1 cellular context compared by ENCODE assay signal in genomic region chr1:11838349-11839272, GRCh38.
A peak's percentile ranks its signal among the peaks of the same experiment; 100 is the strongest.
TF ChIP-seq lines count a peak whose summit lies in the region.

No MANE protein-coding gene starts in this region.

TF ChIP-seq in K562, 482 proteins besides CTCF, POLR2A, EP300 and RAD21 (continues in another document):
- TF ChIP-seq MTA3 (IDR thresholded peaks at IDR 0.05; ENCODE audit: borderline replicate concordance): no peak
- TF ChIP-seq NCOR1 (IDR thresholded peaks at IDR 0.05): 0 out of 2 replicates have a peak, but pooled peaks have one; percentile 19
- peak; percentile 58; the same call in 1 of the 2 replicates for TF ChIP-seq CTBP1 (IDR thresholded peaks at IDR 0.05; ENCODE audit: borderline replicate concordance)
- no peak for TF ChIP-seq FOS (IDR thresholded peaks at IDR 0.05; ENCODE audit: extremely low read depth, insufficient read length)
- no peak for TF ChIP-seq HCFC1 (IDR thresholded peaks at IDR 0.05; ENCODE audit: low read depth, low read length)
- TF ChIP-seq SMC3 (conservative IDR thresholded peaks at IDR 0.05; ENCODE audit: insufficient read depth, low read depth, low read length): peak; percentile 100
- TF ChIP-seq FOXA3 (CRISPR knock-in tag; conservative IDR thresholded peaks at IDR 0.05 in 1 of 2, IDR thresholded peaks at IDR 0.05 in 1 of 2): 0 out of 4 replicates have a peak, but pooled peaks of 1 of the 2 experiments have one; percentile 41
- TF ChIP-seq FOXJ2 (tag; IDR thresholded peaks at IDR 0.05): 0 out of 2 replicates have a peak, but pooled peaks have one; percentile 17
- no peak for TF ChIP-seq COPS2 (conservative IDR thresholded peaks at IDR 0.05)
- TF ChIP-seq BHLHE40 (IDR thresholded peaks at IDR 0.05; ENCODE audit: low read length): peak; percentile 36
- TF ChIP-seq HNRNPLL (IDR thresholded peaks at IDR 0.05; ENCODE audit: low read depth, low read length, poor library complexity, severe bottlenecking): no peak
- TF ChIP-seq ARID4B (CRISPR knock-in tag; IDR thresholded peaks at IDR 0.05): peak; percentile 55; the same call in 1 of the 2 replicates
- no peak for TF ChIP-seq MAFG (tag; conservative IDR thresholded peaks at IDR 0.05)
- peak; percentile 98 for TF ChIP-seq ARID2 (IDR thresholded peaks at IDR 0.05)
- no peak for TF ChIP-seq HDAC6 (IDR thresholded peaks at IDR 0.05; ENCODE audit: low read depth, low read length)
- no peak for TF ChIP-seq SMARCB1 (IDR thresholded peaks at IDR 0.05; ENCODE audit: insufficient read length, low read depth)
- 0 out of 4 replicates have a peak, but pooled peaks of 1 of the 2 experiments have one; percentile 59 for TF ChIP-seq UBTF (IDR thresholded peaks at IDR 0.05; ENCODE audit: borderline replicate concordance in 1 of 2, low read depth in 2 of 2, low read length in 2 of 2)
- TF ChIP-seq TAF1 (IDR thresholded peaks at IDR 0.05; ENCODE audit: control insufficient read depth, extremely low read depth, insufficient read depth, low read length, severe bottlenecking): no peak
- peak; percentile 76 for TF ChIP-seq ZNF511 (CRISPR knock-in tag; IDR thresholded peaks at IDR 0.05)
- no peak for TF ChIP-seq ARID1B (IDR thresholded peaks at IDR 0.05)
- peak; percentile 65; the same call in 1 of the 2 replicates for TF ChIP-seq POLR2AphosphoS2 (IDR thresholded peaks at IDR 0.05; ENCODE audit: low read length)
- peak; percentile 67; the same call in 1 of the 2 replicates for TF ChIP-seq TARDBP (IDR thresholded peaks at IDR 0.05)
- TF ChIP-seq ZFX (CRISPR knock-in tag; IDR thresholded peaks at IDR 0.05): no peak
- TF ChIP-seq ZNF143 (CRISPR knock-in tag; IDR thresholded peaks at IDR 0.05): 0 out of 2 replicates have a peak, but pooled peaks have one; percentile 42
- no peak for TF ChIP-seq SNRNP70 (optimal IDR thresholded peaks at IDR 0.05; ENCODE audit: low read depth, low read length)
- TF ChIP-seq USF1 (CRISPR knock-in tag; IDR thresholded peaks at IDR 0.05): peak; percentile 62; the same call in 1 of the 2 replicates
- peak in 1 of 3 experiments; percentile 22 for TF ChIP-seq YY1 (IDR thresholded peaks at IDR 0.05; ENCODE audit: borderline replicate concordance in 1 of 3, control insufficient read depth in 1 of 3, extremely low read depth in 1 of 3, insufficient read depth in 3 of 3, insufficient read length in 1 of 3, insufficient replicate concordance in 2 of 3, low read depth in 1 of 3, low read length in 2 of 3)
- no peak for TF ChIP-seq TCF15 (CRISPR knock-in tag; IDR thresholded peaks at IDR 0.05)
- no peak for TF ChIP-seq ZNF280B (CRISPR knock-in tag; IDR thresholded peaks at IDR 0.05)
- TF ChIP-seq CREB3L1 (IDR thresholded peaks at IDR 0.05; ENCODE audit: borderline replicate concordance, low read depth): no peak
- TF ChIP-seq IFI16 (CRISPR knock-in tag; IDR thresholded peaks at IDR 0.05): no peak
- TF ChIP-seq ASH1L (IDR thresholded peaks at IDR 0.05; ENCODE audit: borderline replicate concordance, low read depth, partially characterized antibody): no peak
- no peak for TF ChIP-seq HEY1 (CRISPR knock-in tag; IDR thresholded peaks at IDR 0.05; ENCODE audit: borderline replicate concordance)
- TF ChIP-seq ZNF23 (CRISPR knock-in tag; IDR thresholded peaks at IDR 0.05): no peak
- TF ChIP-seq THRAP3 (IDR thresholded peaks at IDR 0.05; ENCODE audit: borderline replicate concordance): no peak; the same call in 1 of the 2 replicates
- no peak for TF ChIP-seq FOXO4 (CRISPR knock-in tag; IDR thresholded peaks at IDR 0.05)
- TF ChIP-seq TEAD1 (CRISPR knock-in tag; IDR thresholded peaks at IDR 0.05): peak in 1 of 2 experiments; percentile 69; a peak in 2 of 4 replicates
- TF ChIP-seq SIN3A (IDR thresholded peaks at IDR 0.05; ENCODE audit: borderline replicate concordance in 2 of 2, control insufficient read depth in 1 of 2, low read depth in 2 of 2, low read length in 2 of 2): no peak
- no peak for TF ChIP-seq TAF7 (tag; IDR thresholded peaks at IDR 0.05)
- TF ChIP-seq GATA2 (CRISPR knock-in tag; IDR thresholded peaks at IDR 0.05): no peak
- no peak for TF ChIP-seq SMAD1 (IDR thresholded peaks at IDR 0.05; ENCODE audit: low read depth, low read length, partially characterized antibody)
- peak; percentile 36; the same call in 1 of the 2 replicates for TF ChIP-seq CREM (IDR thresholded peaks at IDR 0.05; ENCODE audit: low read depth)
- no peak for TF ChIP-seq RBM15 (IDR thresholded peaks at IDR 0.05; ENCODE audit: insufficient read depth, low read length)
- TF ChIP-seq MECOM (CRISPR knock-in tag; IDR thresholded peaks at IDR 0.05): peak; percentile 56; the same call in 1 of the 2 replicates
- TF ChIP-seq RBBP5 (IDR thresholded peaks at IDR 0.05; ENCODE audit: borderline replicate concordance, insufficient read depth, low read length, poor library complexity, severe bottlenecking): no peak
- TF ChIP-seq HDAC2 (IDR thresholded peaks at IDR 0.05): 0 out of 2 replicates have a peak, but pooled peaks have one; percentile 28
- TF ChIP-seq SMAD4 (CRISPR knock-in tag; conservative IDR thresholded peaks at IDR 0.05): 0 out of 2 replicates have a peak, but pooled peaks have one; percentile 51
- TF ChIP-seq ZNF3 (CRISPR knock-in tag; IDR thresholded peaks at IDR 0.05): no peak
- no peak for TF ChIP-seq PBX2 (CRISPR knock-in tag; IDR thresholded peaks at IDR 0.05; ENCODE audit: low read depth)
- no peak for TF ChIP-seq PBX2 (tag; conservative IDR thresholded peaks at IDR 0.05; ENCODE audit: low read depth)
- TF ChIP-seq NFXL1 (CRISPR knock-in tag; IDR thresholded peaks at IDR 0.05): no peak
- TF ChIP-seq DDX20 (tag; IDR thresholded peaks at IDR 0.05; ENCODE audit: low read depth): no peak
- no peak for TF ChIP-seq MAFK (IDR thresholded peaks at IDR 0.05; ENCODE audit: low read length)
- TF ChIP-seq SRF (CRISPR knock-in tag; IDR thresholded peaks at IDR 0.05): no peak
- TF ChIP-seq MAX (CRISPR knock-in tag; IDR thresholded peaks at IDR 0.05): peak; percentile 78
